In genomic region chr1:231893400-231894102, GRCh38 we compare ENCODE assay signal across 23 cellular contexts.
DNase-seq lines count a peak whose midpoint lies in the region; ATAC-seq, FAIRE-seq and TF ChIP-seq lines count a peak whose summit lies in the region.
"Had no signal": no experiment of that assay in that cellular context is flagged by ENCODE, and none has a peak within 500 bp of the region (broad histone marks: within the 10 kb centered on the region; RNA-seq: fewer than 3 reads in every experiment).

No MANE protein-coding gene starts in this region.

- H3K4me3 ChIP-seq in HEK293 (ENCODE audit: low read depth, low read length) (no peak overlapping the region), K562 (no peak overlapping the region)
- H3K4me3 ChIP-seq: A549; BLaER1 treated with 17β-estradiol and CSF1 and Interleukin-3, amounts not matched to agents 10 nM and 100 nM; GM23248 had no signal

- H2AFZ ChIP-seq in K562 (ENCODE audit: low read depth, low read length), result no peak overlapping the region
- H2AFZ ChIP-seq: GM23248 had no signal

- no peak for TF ChIP-seq RAD21 in K562 (CRISPR knock-in tag; conservative IDR thresholded peaks at IDR 0.05 in 1 of 2, IDR thresholded peaks at IDR 0.05 in 1 of 2)

- H3K9me3 ChIP-seq in HEK293 (ENCODE audit: control insufficient read depth, insufficient read depth, low read depth, low read length), result no peaks in the 10 kb centered on the region
- H3K9me3 ChIP-seq in K562 (replicated peaks; ENCODE audit: control insufficient read depth, insufficient read depth, low read depth, low read length), result no peaks in the 10 kb centered on the region
- H3K9me3 ChIP-seq: A549, BE2C had no signal

- POLR2A ChIA-PET in activated CD8-positive, alpha-beta T cell treated with anti-CD3 and anti-CD28 coated beads for 36 hours (lab: Charles Lee), result interaction anchor here (0.5 to 0.9 kb wide), 2 partner anchors 11 to 58 kb away, joined by 3 read pairs; no protein-coding TSS in a partner anchor
- POLR2A ChIA-PET in activated CD8-positive, alpha-beta T cell treated with anti-CD3 and anti-CD28 coated beads, Interleukin-2, amount 10 ng/mL, durations not matched to agents 7 days and 5 days (lab: Charles Lee), result no interaction called here
- POLR2A ChIA-PET in HEK293 (lab: Yijun Ruan, JAX) (no interaction called here), K562 (lab: Yijun Ruan, JAX) (no interaction called here)

- H3K27me3 ChIP-seq in K562 (ENCODE audit: control insufficient read depth in 2 of 2, insufficient read depth in 2 of 2, low read length in 2 of 2), result no peaks in the 10 kb centered on the region
- H3K27me3 ChIP-seq: BE2C; BLaER1 treated with 17β-estradiol and CSF1 and Interleukin-3, amounts not matched to agents 10 nM and 100 nM had no signal

- H3K36me3 ChIP-seq in HEK293 (ENCODE audit: control insufficient read depth in 2 of 2, insufficient read depth in 1 of 2, low read length in 2 of 2), result no peaks in the 10 kb centered on the region
- H3K36me3 ChIP-seq in K562 (ENCODE audit: control insufficient read depth, insufficient read depth, low read length), result no peaks in the 10 kb centered on the region
- H3K36me3 ChIP-seq: BE2C had no signal

- H3K27ac ChIP-seq in HEK293 (ENCODE audit: extremely low read depth, low read depth, low read length) (no peak overlapping the region), K562 (ENCODE audit: extremely low read depth, low read depth, low read length) (no peak overlapping the region)
- H3K27ac ChIP-seq: A549; BLaER1 treated with 17β-estradiol and CSF1 and Interleukin-3, amounts not matched to agents 10 nM and 100 nM; GM23248 had no signal

- CTCF ChIA-PET in activated CD8-positive, alpha-beta T cell treated with anti-CD3 and anti-CD28 coated beads for 36 hours (lab: Charles Lee), result no interaction called here
- CTCF ChIA-PET in activated CD8-positive, alpha-beta T cell treated with anti-CD3 and anti-CD28 coated beads, Interleukin-2, amount 10 ng/mL, durations not matched to agents 7 days and 5 days (lab: Charles Lee), result no interaction called here
- CTCF ChIA-PET in HEK293 (lab: Yijun Ruan, JAX) (interaction anchor here (0.7 kb wide), 1 partner anchor 90 kb away, joined by 3 read pairs; no protein-coding TSS in a partner anchor), K562 (lab: Yijun Ruan, JAX; ENCODE audit: low intra/inter-chr PET ratio) (no interaction called here), Calu3 (lab: Charles Lee) (no interaction called here)

- peaks cover 1% of the 10 kb centered on the region for H3K9me3 Mint-ChIP-seq in activated CD8-positive, alpha-beta T cell treated with anti-CD3 and anti-CD28 coated beads for 36 hours
- no peaks in the 10 kb centered on the region for H3K9me3 Mint-ChIP-seq in activated CD8-positive, alpha-beta T cell treated with anti-CD3 and anti-CD28 coated beads, Interleukin-2, amount 10 ng/mL, durations not matched to agents 7 days and 5 days (ENCODE audit: insufficient read depth)
- no peaks in the 10 kb centered on the region for H3K9me3 Mint-ChIP-seq in Calu3 (ENCODE audit: low read depth, unreplicated experiment)
- H3K9me3 Mint-ChIP-seq: CD4-positive, alpha-beta T cell had no signal

- BruUV-seq in K562 (replicated peaks; lab: Mats Ljungman, UMichigan), result no TSS peak
- BruUV-seq in Calu3 (replicated peaks; lab: Mats Ljungman, UMichigan), result no TSS peak

- ATAC-seq in activated CD8-positive, alpha-beta T cell treated with anti-CD3 and anti-CD28 coated beads for 36 hours, result no peak
- no peak for ATAC-seq in activated CD8-positive, alpha-beta T cell treated with anti-CD3 and anti-CD28 coated beads, Interleukin-2, amount 10 ng/mL, durations not matched to agents 7 days and 5 days
- no peak for ATAC-seq in K562
- no peak for ATAC-seq in GM21360 (IDR thresholded peaks at IDR 0.05; ENCODE audit: unreplicated experiment)
- ATAC-seq: A549 had no signal

- intact Hi-C loops in activated CD8-positive, alpha-beta T cell treated with anti-CD3 and anti-CD28 coated beads for 36 hours (cut with micrococcal nuclease), result no loop called here
- intact Hi-C loops in K562 (cut with micrococcal nuclease), result no loop called here
- intact Hi-C loops in Calu3 (cut with micrococcal nuclease; ENCODE audit: unreplicated experiment), result no loop called here

- H4K20me1 ChIP-seq in K562 (replicated peaks; ENCODE audit: control insufficient read depth, insufficient read depth, low read length), result no peaks in the 10 kb centered on the region
- H4K20me1 ChIP-seq: BLaER1 treated with 17β-estradiol and CSF1 and Interleukin-3, amounts not matched to agents 10 nM and 100 nM had no signal

- no peak overlapping the region for H3K27ac Mint-ChIP-seq in activated CD8-positive, alpha-beta T cell treated with anti-CD3 and anti-CD28 coated beads for 36 hours
- H3K27ac Mint-ChIP-seq in activated CD8-positive, alpha-beta T cell treated with anti-CD3 and anti-CD28 coated beads, Interleukin-2, amount 10 ng/mL, durations not matched to agents 7 days and 5 days, result no peak overlapping the region
- H3K27ac Mint-ChIP-seq in Calu3 (ENCODE audit: unreplicated experiment), result no peak overlapping the region
- H3K27ac Mint-ChIP-seq: CD4-positive, alpha-beta T cell had no signal

- H3K4me1 Mint-ChIP-seq in activated CD8-positive, alpha-beta T cell treated with anti-CD3 and anti-CD28 coated beads for 36 hours (ENCODE audit: low read depth), result no peaks in the 10 kb centered on the region
- no peaks in the 10 kb centered on the region for H3K4me1 Mint-ChIP-seq in activated CD8-positive, alpha-beta T cell treated with anti-CD3 and anti-CD28 coated beads, Interleukin-2, amount 10 ng/mL, durations not matched to agents 7 days and 5 days (ENCODE audit: low read depth)
- no peaks in the 10 kb centered on the region for H3K4me1 Mint-ChIP-seq in Calu3 (ENCODE audit: low read depth, unreplicated experiment)

- WGBS in K562 (ENCODE audit: insufficient coverage, low coverage, missing lambda C conversion rate), result 1% methylated on average over 7 of the region's 7 CpGs

- H3K9ac ChIP-seq in K562 (ENCODE audit: insufficient read depth in 1 of 2, low read depth in 2 of 2, low read length in 2 of 2), result no peak overlapping the region
- H3K9ac ChIP-seq: BLaER1 treated with 17β-estradiol and CSF1 and Interleukin-3, amounts not matched to agents 10 nM and 100 nM; GM23248 had no signal

- H3K36me3 Mint-ChIP-seq in activated CD8-positive, alpha-beta T cell treated with anti-CD3 and anti-CD28 coated beads for 36 hours (ENCODE audit: low read depth), result peaks cover 3% of the 10 kb centered on the region
- no peaks in the 10 kb centered on the region for H3K36me3 Mint-ChIP-seq in activated CD8-positive, alpha-beta T cell treated with anti-CD3 and anti-CD28 coated beads, Interleukin-2, amount 10 ng/mL, durations not matched to agents 7 days and 5 days (ENCODE audit: low read depth)
- no peaks in the 10 kb centered on the region for H3K36me3 Mint-ChIP-seq in Calu3 (ENCODE audit: insufficient read depth, unreplicated experiment)

- peak; percentile 8 for DNase-seq in activated CD8-positive, alpha-beta T cell treated with anti-CD3 and anti-CD28 coated beads for 36 hours
- DNase-seq in activated CD8-positive, alpha-beta T cell treated with anti-CD3 and anti-CD28 coated beads, Interleukin-2, amount 10 ng/mL, durations not matched to agents 7 days and 5 days, result no peak
- DNase-seq in K562 (ENCODE audit: extremely low read depth in 1 of 4, low spot score in 3 of 4) (no peak), Calu3 (no peak)
- DNase-seq: 8988T; ACHN; AML-193; BE2C; CD4-positive, alpha-beta T cell; CD8-positive, alpha-beta memory T cell; DMS153; DND-41; GM23248; H7; HCEC 1CT had no signal

- in situ Hi-C loops in K562 (cut with MboI), result no loop called here

- H3K79me2 ChIP-seq in K562 (ENCODE audit: control insufficient read depth, insufficient read depth, low read length), result no peaks in the 10 kb centered on the region

- H3K4me3 Mint-ChIP-seq in activated CD8-positive, alpha-beta T cell treated with anti-CD3 and anti-CD28 coated beads for 36 hours, result no peak overlapping the region
- no peak overlapping the region for H3K4me3 Mint-ChIP-seq in activated CD8-positive, alpha-beta T cell treated with anti-CD3 and anti-CD28 coated beads, Interleukin-2, amount 10 ng/mL, durations not matched to agents 7 days and 5 days
- no peak overlapping the region for H3K4me3 Mint-ChIP-seq in Calu3 (ENCODE audit: low read depth, unreplicated experiment)
- H3K4me3 Mint-ChIP-seq: CD14-positive monocyte; CD4-positive, alpha-beta T cell; CD8-positive, alpha-beta memory T cell had no signal

- H3K9me1 ChIP-seq in K562 (ENCODE audit: control insufficient read depth, insufficient read depth, low read length), result no peaks in the 10 kb centered on the region

- H3K27me3 Mint-ChIP-seq in activated CD8-positive, alpha-beta T cell treated with anti-CD3 and anti-CD28 coated beads for 36 hours, result no peaks in the 10 kb centered on the region
- H3K27me3 Mint-ChIP-seq in activated CD8-positive, alpha-beta T cell treated with anti-CD3 and anti-CD28 coated beads, Interleukin-2, amount 10 ng/mL, durations not matched to agents 7 days and 5 days (ENCODE audit: low read depth), result no peaks in the 10 kb centered on the region
- H3K27me3 Mint-ChIP-seq in Calu3 (ENCODE audit: unreplicated experiment), result no peaks in the 10 kb centered on the region
- H3K27me3 Mint-ChIP-seq: CD4-positive, alpha-beta T cell; CD8-positive, alpha-beta memory T cell had no signal

- no peak for TF ChIP-seq EP300 in K562 (IDR thresholded peaks at IDR 0.05; ENCODE audit: low read length)

- H3K4me2 ChIP-seq in K562 (ENCODE audit: insufficient read depth, low read length), result no peak overlapping the region
- H3K4me2 ChIP-seq: A549; BLaER1 treated with 17β-estradiol and CSF1 and Interleukin-3, amounts not matched to agents 10 nM and 100 nM had no signal

- FAIRE-seq in K562 (lab: Jason Lieb, UNC), result no peak
- FAIRE-seq: A549, G401.6, GM12892, H1 had no signal

- no peak for TF ChIP-seq POLR2A in K562 (conservative IDR thresholded peaks at IDR 0.05)

- H3K4me1 ChIP-seq in HEK293 (ENCODE audit: control insufficient read depth, insufficient read depth, low read length), result no peaks in the 10 kb centered on the region
- no peaks in the 10 kb centered on the region for H3K4me1 ChIP-seq in K562 (replicated peaks in 1 of 2; ENCODE audit: control insufficient read depth in 2 of 2, insufficient read depth in 2 of 2, low read length in 2 of 2)
- H3K4me1 ChIP-seq: A549; BE2C; BLaER1 treated with 17β-estradiol and CSF1 and Interleukin-3, amounts not matched to agents 10 nM and 100 nM had no signal

- TF ChIP-seq CTCF in activated CD8-positive, alpha-beta T cell treated with anti-CD3 and anti-CD28 coated beads for 36 hours (IDR thresholded peaks at IDR 0.05), result no peak
- no peak for TF ChIP-seq CTCF in HEK293 (tag by site-specific recombination; IDR thresholded peaks at IDR 0.05)
- TF ChIP-seq CTCF in K562 (IDR thresholded peaks at IDR 0.05 in 2 of 3, conservative IDR thresholded peaks at IDR 0.05 in 1 of 3; ENCODE audit: insufficient read depth in 2 of 3, low read depth in 1 of 3, low read length in 3 of 3), result no peak
- no peak for TF ChIP-seq CTCF in Calu3 (IDR thresholded peaks at IDR 0.05; ENCODE audit: unreplicated experiment)

TF ChIP-seq in HEK293, 187 proteins besides CTCF, POLR2A, EP300 and RAD21 (continues in another document):
- TF ChIP-seq ZNF624 (tag by site-specific recombination; IDR thresholded peaks at IDR 0.05), result no peak

TF ChIP-seq in K562, 482 proteins besides CTCF, POLR2A, EP300 and RAD21:
- peak; percentile 19 for TF ChIP-seq NFYB (IDR thresholded peaks at IDR 0.05; ENCODE audit: extremely low read depth, insufficient read length)
- no peak for TF ChIP-seq CHCHD3 (CRISPR knock-in tag; IDR thresholded peaks at IDR 0.05)
